ENCODE assay signal across 21 cellular contexts in genomic region chr16:85622683-85623082, GRCh38. TPM values are rescaled to one million over a fixed set of nuclear protein-coding genes. Genes with fewer than 3 reads are reported as not detected.
DNase-seq lines count a peak whose midpoint lies in the region; ATAC-seq, FAIRE-seq and TF ChIP-seq lines count a peak whose summit lies in the region.
"Had no signal": no experiment of that assay in that cellular context is flagged by ENCODE, and none has a peak within 500 bp of the region (broad histone marks: within the 10 kb centered on the region; RNA-seq: fewer than 3 reads in every experiment).

No MANE protein-coding gene starts in this region.

- no peak overlapping the region for H3K4me3 ChIP-seq in effector memory CD4-positive, alpha-beta T cell (ENCODE audit: insufficient read depth, low read depth, low read length, poor library complexity, severe bottlenecking)
- H3K4me3 ChIP-seq: cardiac muscle cell, heart right ventricle had no signal

- CTCF ChIA-PET in WTC11 (lab: Charles Lee): interaction anchor here (1.0 to 1.8 kb wide), 3 partner anchors 10 to 207 kb away, joined by 3 to 4 read pairs (median 3); partner anchors contain the start of gene GSE1

- no peaks in the 10 kb centered on the region for H3K27me3 ChIP-seq in effector memory CD4-positive, alpha-beta T cell (replicated peaks; ENCODE audit: control insufficient read depth, insufficient read depth, low read length, poor library complexity, severe bottlenecking)
- H3K27me3 ChIP-seq: cardiac muscle cell, heart right ventricle had no signal

- H3K36me3 Mint-ChIP-seq in WTC11 (no peaks in the 10 kb centered on the region; the same call in 1 of the 2 replicates), nephron (ENCODE audit: low read depth) (peaks cover 12% of the 10 kb centered on the region)
- no peaks in the 10 kb centered on the region for H3K36me3 Mint-ChIP-seq in activated T-cell treated with anti-CD3 and anti-CD28 coated beads, Interleukin-2, amount 50 U/mL, for 4 hours (ENCODE audit: insufficient read depth)

- no peak for TF ChIP-seq CTCF in WTC11 (IDR thresholded peaks at IDR 0.05)
- TF ChIP-seq CTCF in nephron (IDR thresholded peaks at IDR 0.05; ENCODE audit: unreplicated experiment in 3 of 3): no peak

- no peaks in the 10 kb centered on the region for H3K27me3 Mint-ChIP-seq in WTC11 (ENCODE audit: low read depth)
- H3K27me3 Mint-ChIP-seq in nephron (ENCODE audit: low read depth): peaks cover 24% of the 10 kb centered on the region
- no peaks in the 10 kb centered on the region for H3K27me3 Mint-ChIP-seq in activated T-cell treated with anti-CD3 and anti-CD28 coated beads, Interleukin-2, amount 50 U/mL, for 4 hours (ENCODE audit: low read depth)

- H3K4me1 Mint-ChIP-seq in WTC11 (peaks cover 78% of the 10 kb centered on the region), nephron (peaks cover 72% of the 10 kb centered on the region)
- peaks cover 35% of the 10 kb centered on the region for H3K4me1 Mint-ChIP-seq in activated T-cell treated with anti-CD3 and anti-CD28 coated beads, Interleukin-2, amount 50 U/mL, for 4 hours (ENCODE audit: low read depth)

- H3K4me3 Mint-ChIP-seq in WTC11 (no peak overlapping the region), nephron (peak overlapping the region in 1 of 3 experiments; percentile 22)
- no peak overlapping the region for H3K4me3 Mint-ChIP-seq in activated T-cell treated with anti-CD3 and anti-CD28 coated beads, Interleukin-2, amount 50 U/mL, for 4 hours
- H3K4me3 Mint-ChIP-seq: naive thymus-derived CD4-positive, alpha-beta T cell had no signal

- POLR2A ChIA-PET in WTC11 (lab: Charles Lee): no interaction called here

- H3K27ac ChIP-seq in effector memory CD4-positive, alpha-beta T cell (ENCODE audit: insufficient read depth, low read length, poor library complexity, severe bottlenecking): no peak overlapping the region
- H3K27ac ChIP-seq: cardiac muscle cell, heart right ventricle, KMS-11, parathyroid adenoma had no signal

- TF ChIP-seq POLR2A in GM12891 (IDR thresholded peaks at IDR 0.05; ENCODE audit: low read depth, low read length): no peak

- no peak for ATAC-seq in WTC11
- no peak for ATAC-seq in activated T-cell treated with anti-CD3 and anti-CD28 coated beads, Interleukin-2, amount 50 U/mL, for 4 hours
- ATAC-seq: naive thymus-derived CD4-positive, alpha-beta T cell; sciatic nerve had no signal

- H3K27ac Mint-ChIP-seq in WTC11: peak overlapping the region; percentile 17
- H3K27ac Mint-ChIP-seq in nephron: peak overlapping the region; percentile 27 to 55 (median 29)
- H3K27ac Mint-ChIP-seq: naive thymus-derived CD4-positive, alpha-beta T cell had no signal

- FAIRE-seq in GM12891 (lab: Jason Lieb, UNC): peak; percentile 61

- H3K9me3 Mint-ChIP-seq in WTC11: no peaks in the 10 kb centered on the region
- no peaks in the 10 kb centered on the region for H3K9me3 Mint-ChIP-seq in nephron
- H3K9me3 Mint-ChIP-seq in activated T-cell treated with anti-CD3 and anti-CD28 coated beads, Interleukin-2, amount 50 U/mL, for 4 hours: no peaks in the 10 kb centered on the region
- H3K9me3 Mint-ChIP-seq: naive thymus-derived CD4-positive, alpha-beta T cell had no signal

- no peaks in the 10 kb centered on the region for H3K4me1 ChIP-seq in effector memory CD4-positive, alpha-beta T cell (ENCODE audit: control insufficient read depth, insufficient read depth, low read length, poor library complexity, severe bottlenecking)

- H3K9me3 ChIP-seq in effector memory CD4-positive, alpha-beta T cell (ENCODE audit: control insufficient read depth, low read length): no peaks in the 10 kb centered on the region
- H3K9me3 ChIP-seq: heart right ventricle had no signal

- DNase-seq in NCI-H2171 treated with DMSO at 0.1 percent for 48 hours (lab: John Stamatoyannopoulos, UW) (peak; percentile 26), NCI-H2171 (lab: John Stamatoyannopoulos, UW) (no peak), GM12891 (ENCODE audit: insufficient read length, low spot score) (no peak), WTC11 (ENCODE audit: low spot score) (no peak), amygdala (lab: John Stamatoyannopoulos, UW) (no peak)
- DNase-seq in effector memory CD4-positive, alpha-beta T cell: no peak
- no peak for DNase-seq in activated T-cell treated with anti-CD3 and anti-CD28 coated beads, Interleukin-2, amount 50 U/mL, for 4 hours
- DNase-seq: activated CD4-positive, alpha-beta T cell treated with anti-CD3 and anti-CD28 coated beads, Interleukin-2, amount 50 U/mL, for 4 hours; activated effector memory CD4-positive, alpha-beta T cell treated with anti-CD3 and anti-CD28 coated beads, Interleukin-2, amount 50 U/mL, for 16 hours; C1 segment of cervical spinal cord; HCEC 1CT; heart right ventricle; mesendoderm; naive thymus-derived CD4-positive, alpha-beta T cell; NCI-H1694; stimulated activated CD4-positive, alpha-beta T cell treated with anti-CD3 and anti-CD28 coated beads, Interleukin-15, amount 100 ng/mL, for 24 hours had no signal

- no peaks in the 10 kb centered on the region for H3K36me3 ChIP-seq in effector memory CD4-positive, alpha-beta T cell (ENCODE audit: control insufficient read depth, insufficient read depth, low read length)
- H3K36me3 ChIP-seq: cardiac muscle cell had no signal

TF ChIP-seq in GM12891, 5 proteins besides CTCF, POLR2A, EP300 and RAD21:
- TF ChIP-seq PAX5 (IDR thresholded peaks at IDR 0.05; ENCODE audit: insufficient read depth, low read length, severe bottlenecking) (no peak), SPI1 (IDR thresholded peaks at IDR 0.05; ENCODE audit: low read depth, low read length) (no peak), POLR2AphosphoS5 (IDR thresholded peaks at IDR 0.05; ENCODE audit: low read depth, low read length) (no peak), POU2F2 (IDR thresholded peaks at IDR 0.05; ENCODE audit: low read depth, low read length) (no peak)
TF ChIP-seq in GM12891: peak in this region for 0.

TF ChIP-seq in WTC11, 78 proteins besides CTCF, POLR2A, EP300 and RAD21 (continues in another document):
- no peak for TF ChIP-seq OVOL2 (CRISPR knock-in tag; IDR thresholded peaks at IDR 0.05; ENCODE audit: borderline replicate concordance)
- TF ChIP-seq, protein P1, sequence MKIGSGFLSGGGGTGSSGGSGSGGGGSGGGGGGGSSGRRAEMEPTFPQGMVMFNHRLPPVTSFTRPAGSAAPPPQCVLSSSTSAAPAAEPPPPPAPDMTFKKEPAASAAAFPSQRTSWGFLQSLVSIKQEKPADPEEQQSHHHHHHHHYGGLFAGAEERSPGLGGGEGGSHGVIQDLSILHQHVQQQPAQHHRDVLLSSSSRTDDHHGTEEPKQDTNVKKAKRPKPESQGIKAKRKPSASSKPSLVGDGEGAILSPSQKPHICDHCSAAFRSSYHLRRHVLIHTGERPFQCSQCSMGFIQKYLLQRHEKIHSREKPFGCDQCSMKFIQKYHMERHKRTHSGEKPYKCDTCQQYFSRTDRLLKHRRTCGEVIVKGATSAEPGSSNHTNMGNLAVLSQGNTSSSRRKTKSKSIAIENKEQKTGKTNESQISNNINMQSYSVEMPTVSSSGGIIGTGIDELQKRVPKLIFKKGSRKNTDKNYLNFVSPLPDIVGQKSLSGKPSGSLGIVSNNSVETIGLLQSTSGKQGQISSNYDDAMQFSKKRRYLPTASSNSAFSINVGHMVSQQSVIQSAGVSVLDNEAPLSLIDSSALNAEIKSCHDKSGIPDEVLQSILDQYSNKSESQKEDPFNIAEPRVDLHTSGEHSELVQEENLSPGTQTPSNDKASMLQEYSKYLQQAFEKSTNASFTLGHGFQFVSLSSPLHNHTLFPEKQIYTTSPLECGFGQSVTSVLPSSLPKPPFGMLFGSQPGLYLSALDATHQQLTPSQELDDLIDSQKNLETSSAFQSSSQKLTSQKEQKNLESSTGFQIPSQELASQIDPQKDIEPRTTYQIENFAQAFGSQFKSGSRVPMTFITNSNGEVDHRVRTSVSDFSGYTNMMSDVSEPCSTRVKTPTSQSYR (CRISPR knock-in tag; IDR thresholded peaks at IDR 0.05): no peak
- no peak for TF ChIP-seq TP53 (CRISPR knock-in tag; IDR thresholded peaks at IDR 0.05)
- TF ChIP-seq CDX4 (CRISPR knock-in tag; IDR thresholded peaks at IDR 0.05; ENCODE audit: borderline replicate concordance): no peak
- no peak for TF ChIP-seq TEAD4 (CRISPR knock-in tag; IDR thresholded peaks at IDR 0.05)
- no peak for TF ChIP-seq ZNF219 (CRISPR knock-in tag; IDR thresholded peaks at IDR 0.05; ENCODE audit: borderline replicate concordance)
- TF ChIP-seq FOXP1 (CRISPR knock-in tag; IDR thresholded peaks at IDR 0.05; ENCODE audit: borderline replicate concordance): no peak
- TF ChIP-seq IRF1 (CRISPR knock-in tag; IDR thresholded peaks at IDR 0.05): no peak
- no peak for TF ChIP-seq ELF4 (CRISPR knock-in tag; IDR thresholded peaks at IDR 0.05; ENCODE audit: low read depth)
- no peak for TF ChIP-seq GRHL2 (CRISPR knock-in tag; IDR thresholded peaks at IDR 0.05; ENCODE audit: insufficient replicate concordance, severe bottlenecking)
- no peak for TF ChIP-seq NR2C2 (CRISPR knock-in tag; IDR thresholded peaks at IDR 0.05)

RNA-seq across cellular contexts. Expression of gene GSE1, which starts 9.6 kb away (rescaled TPM):
- 18.7 TPM for polyA plus RNA-seq in GM12891 (2012; ENCODE audit: low read depth, missing spikeins)
- 91.0 to 124 TPM (median 93.8 TPM) in 3 replicates for total RNA-seq in WTC11 (2021)
- total RNA-seq in activated T-cell treated with anti-CD3 and anti-CD28 coated beads, Interleukin-2, amount 50 U/mL, for 4 hours: 10 to 100 TPM; 15.5 to 15.6 (median 15.5) TPM
